In the genomic region with DNA sequence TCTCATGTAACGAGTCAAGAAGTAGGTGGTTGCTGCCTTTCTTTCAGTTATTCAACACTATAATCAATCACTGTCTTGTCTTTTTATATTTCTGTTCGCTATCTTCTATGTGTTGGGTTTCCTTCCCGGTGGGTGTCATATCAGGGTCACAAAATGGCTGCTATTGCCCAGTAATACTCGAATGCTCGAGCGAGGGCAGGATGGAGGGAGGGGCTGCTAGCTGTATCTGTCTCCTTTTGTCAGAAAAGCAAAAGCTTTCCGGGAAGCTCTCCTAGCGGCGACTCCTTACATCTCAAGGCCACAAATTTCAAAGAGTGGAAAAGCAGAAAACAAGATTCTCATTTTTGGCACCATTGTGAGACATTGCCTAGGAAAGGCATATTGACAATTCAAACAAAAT, we compare ENCODE assay signal across 1 cellular context.
TF ChIP-seq lines count a peak whose summit lies in the region.

No MANE protein-coding gene starts in this region.

TF ChIP-seq in WTC11, 78 proteins besides CTCF, POLR2A, EP300 and RAD21:
- TF ChIP-seq, protein P1, sequence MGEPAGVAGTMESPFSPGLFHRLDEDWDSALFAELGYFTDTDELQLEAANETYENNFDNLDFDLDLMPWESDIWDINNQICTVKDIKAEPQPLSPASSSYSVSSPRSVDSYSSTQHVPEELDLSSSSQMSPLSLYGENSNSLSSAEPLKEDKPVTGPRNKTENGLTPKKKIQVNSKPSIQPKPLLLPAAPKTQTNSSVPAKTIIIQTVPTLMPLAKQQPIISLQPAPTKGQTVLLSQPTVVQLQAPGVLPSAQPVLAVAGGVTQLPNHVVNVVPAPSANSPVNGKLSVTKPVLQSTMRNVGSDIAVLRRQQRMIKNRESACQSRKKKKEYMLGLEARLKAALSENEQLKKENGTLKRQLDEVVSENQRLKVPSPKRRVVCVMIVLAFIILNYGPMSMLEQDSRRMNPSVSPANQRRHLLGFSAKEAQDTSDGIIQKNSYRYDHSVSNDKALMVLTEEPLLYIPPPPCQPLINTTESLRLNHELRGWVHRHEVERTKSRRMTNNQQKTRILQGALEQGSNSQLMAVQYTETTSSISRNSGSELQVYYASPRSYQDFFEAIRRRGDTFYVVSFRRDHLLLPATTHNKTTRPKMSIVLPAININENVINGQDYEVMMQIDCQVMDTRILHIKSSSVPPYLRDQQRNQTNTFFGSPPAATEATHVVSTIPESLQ (CRISPR knock-in tag; IDR thresholded peaks at IDR 0.05): no peak
- TF ChIP-seq GABPB1 (CRISPR knock-in tag; IDR thresholded peaks at IDR 0.05) (no peak), JAZF1 (CRISPR knock-in tag; IDR thresholded peaks at IDR 0.05) (no peak)
- TF ChIP-seq, protein P2, sequence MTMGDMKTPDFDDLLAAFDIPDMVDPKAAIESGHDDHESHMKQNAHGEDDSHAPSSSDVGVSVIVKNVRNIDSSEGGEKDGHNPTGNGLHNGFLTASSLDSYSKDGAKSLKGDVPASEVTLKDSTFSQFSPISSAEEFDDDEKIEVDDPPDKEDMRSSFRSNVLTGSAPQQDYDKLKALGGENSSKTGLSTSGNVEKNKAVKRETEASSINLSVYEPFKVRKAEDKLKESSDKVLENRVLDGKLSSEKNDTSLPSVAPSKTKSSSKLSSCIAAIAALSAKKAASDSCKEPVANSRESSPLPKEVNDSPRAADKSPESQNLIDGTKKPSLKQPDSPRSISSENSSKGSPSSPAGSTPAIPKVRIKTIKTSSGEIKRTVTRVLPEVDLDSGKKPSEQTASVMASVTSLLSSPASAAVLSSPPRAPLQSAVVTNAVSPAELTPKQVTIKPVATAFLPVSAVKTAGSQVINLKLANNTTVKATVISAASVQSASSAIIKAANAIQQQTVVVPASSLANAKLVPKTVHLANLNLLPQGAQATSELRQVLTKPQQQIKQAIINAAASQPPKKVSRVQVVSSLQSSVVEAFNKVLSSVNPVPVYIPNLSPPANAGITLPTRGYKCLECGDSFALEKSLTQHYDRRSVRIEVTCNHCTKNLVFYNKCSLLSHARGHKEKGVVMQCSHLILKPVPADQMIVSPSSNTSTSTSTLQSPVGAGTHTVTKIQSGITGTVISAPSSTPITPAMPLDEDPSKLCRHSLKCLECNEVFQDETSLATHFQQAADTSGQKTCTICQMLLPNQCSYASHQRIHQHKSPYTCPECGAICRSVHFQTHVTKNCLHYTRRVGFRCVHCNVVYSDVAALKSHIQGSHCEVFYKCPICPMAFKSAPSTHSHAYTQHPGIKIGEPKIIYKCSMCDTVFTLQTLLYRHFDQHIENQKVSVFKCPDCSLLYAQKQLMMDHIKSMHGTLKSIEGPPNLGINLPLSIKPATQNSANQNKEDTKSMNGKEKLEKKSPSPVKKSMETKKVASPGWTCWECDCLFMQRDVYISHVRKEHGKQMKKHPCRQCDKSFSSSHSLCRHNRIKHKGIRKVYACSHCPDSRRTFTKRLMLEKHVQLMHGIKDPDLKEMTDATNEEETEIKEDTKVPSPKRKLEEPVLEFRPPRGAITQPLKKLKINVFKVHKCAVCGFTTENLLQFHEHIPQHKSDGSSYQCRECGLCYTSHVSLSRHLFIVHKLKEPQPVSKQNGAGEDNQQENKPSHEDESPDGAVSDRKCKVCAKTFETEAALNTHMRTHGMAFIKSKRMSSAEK (CRISPR knock-in tag; IDR thresholded peaks at IDR 0.05; ENCODE audit: borderline replicate concordance): no peak
